In the genomic region with DNA sequence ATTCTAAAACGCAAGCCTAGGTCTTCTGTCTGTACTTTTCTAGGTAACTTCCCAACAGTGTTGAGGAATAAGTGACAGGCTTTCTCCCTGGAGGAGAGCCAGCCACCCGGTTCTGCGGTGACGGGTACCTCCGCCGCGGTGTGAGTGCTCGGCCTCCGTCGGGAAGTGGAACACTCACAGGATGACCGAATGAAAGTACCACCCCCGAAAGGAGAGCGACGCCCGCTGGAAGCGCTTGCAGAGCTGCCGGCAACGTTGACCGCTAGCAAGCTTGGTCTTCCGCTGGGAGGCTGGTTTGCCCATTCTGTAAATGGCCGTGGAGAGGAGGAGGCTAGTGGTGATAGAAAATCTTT, we compare ENCODE assay signal across 9 cellular contexts. TPM values are rescaled to one million over a fixed set of nuclear protein-coding genes. Genes with fewer than 3 reads are reported as not detected.
DNase-seq lines count a peak whose midpoint lies in the region; ATAC-seq, FAIRE-seq and TF ChIP-seq lines count a peak whose summit lies in the region.
"Had no signal": no experiment of that assay in that cellular context is flagged by ENCODE, and none has a peak within 500 bp of the region (broad histone marks: within the 10 kb centered on the region; RNA-seq: fewer than 3 reads in every experiment).

No MANE protein-coding gene starts in this region.

- no peaks in the 10 kb centered on the region for H3F3A ChIP-seq in PC-3 (ENCODE audit: low read length, unreplicated experiment)

- H2AFZ ChIP-seq in PC-3 (ENCODE audit: low read length) (peak overlapping the region; percentile 91), GM12878 (ENCODE audit: control insufficient read depth, low read depth, low read length) (peak overlapping the region; percentile 98)

- H3K4me2 ChIP-seq in PC-3 (ENCODE audit: low read length): peak overlapping the region; percentile 85
- H3K4me2 ChIP-seq in GM12878 (ENCODE audit: control insufficient read depth, insufficient read depth): peak overlapping the region; percentile 100
- peak overlapping the region; percentile 98 for H3K4me2 ChIP-seq in skeletal muscle satellite cell (ENCODE audit: low read length)

- SMC1A ChIA-PET in GM12878 (lab: Charles Lee; ENCODE audit: uncharacterized antibody, unreplicated experiment): interaction anchor here (0.6 to 5.9 kb wide), 16 partner anchors 9 to 550 kb away, joined by 3 to 60 read pairs (median 6); no protein-coding TSS in a partner anchor

- H3K9ac ChIP-seq in PC-3 (ENCODE audit: low read length) (peak overlapping the region; percentile 84), GM12878 (ENCODE audit: control insufficient read depth, insufficient read depth, low read length) (peak overlapping the region; percentile 63), skeletal muscle satellite cell (ENCODE audit: low read depth, low read length) (peak overlapping the region; percentile 89)

- H3K27ac ChIP-seq in PC-3 (ENCODE audit: low read length) (peak overlapping the region; percentile 56), GM12878 (ENCODE audit: control insufficient read depth, insufficient read depth) (no peak overlapping the region), iPS DF 6.9 (ENCODE audit: low read length) (no peak overlapping the region)

- peaks cover 20% of the 10 kb centered on the region for H3K79me2 ChIP-seq in PC-3 (ENCODE audit: low read length)
- H3K79me2 ChIP-seq in GM12878 (ENCODE audit: control insufficient read depth, insufficient read depth, low read length): no peaks in the 10 kb centered on the region

- no peaks in the 10 kb centered on the region for H3K9me2 ChIP-seq in PC-3 (replicated peaks; ENCODE audit: low read length)

- ATAC-seq in PC-3 (peak; percentile 77), GM12878 (peak; percentile 65)

- no peak for TF ChIP-seq POLR2A in GM12878 (IDR thresholded peaks at IDR 0.05; ENCODE audit: low read depth, low read length)

- no peaks in the 10 kb centered on the region for H4K20me1 ChIP-seq in PC-3 (ENCODE audit: low read length)
- no peaks in the 10 kb centered on the region for H4K20me1 ChIP-seq in GM12878 (ENCODE audit: control insufficient read depth, insufficient read depth)

- RAD21 ChIA-PET in GM12878 (lab: Charles Lee; ENCODE audit: unreplicated experiment): interaction anchor here (1.0 to 6.3 kb wide), 14 partner anchors 9 to 342 kb away, joined by 3 to 78 read pairs (median 7); no protein-coding TSS in a partner anchor

- POLR2A ChIA-PET in PC-3 (lab: Charles Lee; ENCODE audit: unreplicated experiment) (interaction anchor here (0.6 kb wide), 2 partner anchors 10 to 35 kb away, joined by 3 read pairs; no protein-coding TSS in a partner anchor), GM12878 (lab: Charles Lee) (interaction anchor here (0.7 to 2.0 kb wide), 8 partner anchors 9 to 372 kb away, joined by 3 to 7 read pairs (median 3); no protein-coding TSS in a partner anchor)

- CTCF ChIA-PET in PC-3 (lab: Charles Lee) (interaction anchor here (1.3 kb wide), 1 partner anchor 9 kb away, joined by 7 read pairs; no protein-coding TSS in a partner anchor), GM12878 (lab: Yijun Ruan, JAX) (interaction anchor here (0.7 to 8.8 kb wide), 17 partner anchors 9 to 808 kb away, joined by 3 to 104 read pairs (median 4); no protein-coding TSS in a partner anchor)

- H3K36me3 ChIP-seq in PC-3 (ENCODE audit: low read depth, low read length): no peaks in the 10 kb centered on the region; the same call in 1 of the 2 replicates
- no peaks in the 10 kb centered on the region for H3K36me3 ChIP-seq in GM12878 (ENCODE audit: control insufficient read depth in 2 of 2, insufficient read depth in 2 of 2, low read length in 1 of 2)
- H3K36me3 ChIP-seq in iPS DF 6.9 (ENCODE audit: control insufficient read depth, insufficient read depth, low read length): no peaks in the 10 kb centered on the region
- no peaks in the 10 kb centered on the region for H3K36me3 ChIP-seq in skeletal muscle satellite cell (ENCODE audit: insufficient read depth, low read length)

- TF ChIP-seq CTCF in PC-3 (conservative IDR thresholded peaks at IDR 0.05; ENCODE audit: low read depth, low read length) (no peak), GM12878 (IDR thresholded peaks at IDR 0.05 in 2 of 3, conservative IDR thresholded peaks at IDR 0.05 in 1 of 3; ENCODE audit: control insufficient read depth in 2 of 3, extremely low read depth in 1 of 3, insufficient read depth in 1 of 3, low read depth in 3 of 3, low read length in 3 of 3) (no peak; a peak in 1 of 6 replicates)

- peak; percentile 85 for DNase-seq in ELF-1 (ENCODE audit: low read depth, low spot score)
- DNase-seq in HCEC 1CT: peak; percentile 61
- DNase-seq in PC-3: peak; percentile 73
- DNase-seq in GM12878 (ENCODE audit: low read depth, low spot score): no peak
- DNase-seq in iPS DF 6.9 (ENCODE audit: low read depth, low spot score): no peak
- DNase-seq in DMS 273 (lab: John Stamatoyannopoulos, UW; ENCODE audit: unreplicated experiment): no peak
- no peak for DNase-seq in DMS79 (lab: John Stamatoyannopoulos, UW)

- H3K9me3 ChIP-seq in PC-3 (ENCODE audit: low read length) (no peaks in the 10 kb centered on the region), GM12878 (replicated peaks; ENCODE audit: control insufficient read depth, insufficient read depth, low read length) (no peaks in the 10 kb centered on the region), iPS DF 6.9 (ENCODE audit: control insufficient read depth, insufficient read depth, low read length) (no peaks in the 10 kb centered on the region), skeletal muscle satellite cell (replicated peaks; ENCODE audit: low read length) (no peaks in the 10 kb centered on the region)

- peak overlapping the region; percentile 85 for H3K4me3 ChIP-seq in PC-3 (ENCODE audit: low read length)
- H3K4me3 ChIP-seq in GM12878: peak overlapping the region; percentile 86
- peak overlapping the region; percentile 85; the same call in 1 of the 2 replicates for H3K4me3 ChIP-seq in iPS DF 6.9 (ENCODE audit: low read length)
- H3K4me3 ChIP-seq in skeletal muscle satellite cell (ENCODE audit: low read length): peak overlapping the region; percentile 95

- TF ChIP-seq RAD21 in GM12878 (IDR thresholded peaks at IDR 0.05; ENCODE audit: insufficient read depth, low read depth, low read length): no peak

- intact Hi-C loops in PC-3 (cut with micrococcal nuclease): loop anchor here (2.0 to 5.0 kb wide), 2 partner anchors 57 to 103 kb away; partner anchors contain the start of gene ZDHHC14
- intact Hi-C loops in GM12878 (cut with micrococcal nuclease; ENCODE audit: unreplicated experiment): loop anchor here (2.0 to 5.0 kb wide), 6 partner anchors 45 to 343 kb away; partner anchors contain the start of gene ZDHHC14

- H3K4me1 ChIP-seq in PC-3 (ENCODE audit: insufficient read depth, low read length): peaks cover 16% of the 10 kb centered on the region
- H3K4me1 ChIP-seq in GM12878 (ENCODE audit: control insufficient read depth, insufficient read depth, low read length): peaks cover 9% of the 10 kb centered on the region
- H3K4me1 ChIP-seq in iPS DF 6.9 (ENCODE audit: control insufficient read depth, insufficient read depth, low read length): no peaks in the 10 kb centered on the region
- peaks cover 11% of the 10 kb centered on the region for H3K4me1 ChIP-seq in skeletal muscle satellite cell (ENCODE audit: control insufficient read depth, insufficient read depth, low read length)

- no peak for TF ChIP-seq EP300 in GM12878 (IDR thresholded peaks at IDR 0.05; ENCODE audit: borderline replicate concordance in 1 of 2, control insufficient read depth in 1 of 2, low read depth in 2 of 2, low read length in 2 of 2)

- no TSS peak for BruUV-seq in PC-3 (replicated peaks; lab: Mats Ljungman, UMichigan)
- TSS peak; percentile 93 for BruUV-seq in GM12878 (replicated peaks; lab: Mats Ljungman, UMichigan)

- FAIRE-seq in GM12878 (lab: Jason Lieb, UNC): no peak
- FAIRE-seq: endometrium had no signal

- no peaks in the 10 kb centered on the region for H3K27me3 ChIP-seq in PC-3 (ENCODE audit: low read length)
- no peaks in the 10 kb centered on the region for H3K27me3 ChIP-seq in GM12878 (replicated peaks in 1 of 2; ENCODE audit: control insufficient read depth in 2 of 2, insufficient read depth in 2 of 2, low read length in 1 of 2)
- no peaks in the 10 kb centered on the region for H3K27me3 ChIP-seq in iPS DF 6.9 (ENCODE audit: control insufficient read depth, insufficient read depth, low read length)
- H3K27me3 ChIP-seq in skeletal muscle satellite cell (ENCODE audit: control insufficient read depth, insufficient read depth, low read length): peaks cover 16% of the 10 kb centered on the region

- in situ Hi-C loops in GM12878 (cut with MboI): loop anchor here (5.0 kb wide), 2 partner anchors 138 to 348 kb away; no protein-coding TSS in a partner anchor

- WGBS in GM12878 (ENCODE audit: insufficient coverage, insufficient replicate concordance, low lambda C conversion rate, missing lambda C conversion rate): under 1% methylated on average over 21 of the region's 21 CpGs
- WGBS in iPS DF 6.9 (ENCODE audit: insufficient coverage, insufficient read length): no CpG with 5 or more reads among the region's 21 CpGs

RNA-seq across cellular contexts. Expression of gene TMEM242, which starts 0.6 kb away (rescaled TPM):
- total RNA-seq in PC-3 (2014; rRNA removed) (7.9 and 10.3 TPM in 2 replicates), GM12878 (2014; rRNA removed) (3.2 and 3.6 TPM in 2 replicates), GM12878 (2014; rRNA removed; fragmentation: Illumina TruSeq; extraction: Trizol) (2.8 and 3.7 TPM in 2 replicates), GM12878 (2021) (4.4 and 4.8 TPM in 2 replicates)
- total RNA-seq in GM12878 (2013; cell fraction: nucleolus; rRNA removed): 25.2 and 32.0 TPM in 2 replicates
- 2.6 TPM for polyA plus RNA-seq in GM12878 (2011; ENCODE audit: low read depth)
- polyA plus RNA-seq in GM12878 (2011; rRNA removed) (9.8 and 11.6 TPM in 2 replicates), GM12878 (2014; fragmentation: Illumina TruSeq; extraction: Trizol) (2.4 and 3.4 TPM in 2 replicates), GM12878 (2014; fragmentation: Nextera tagmentation; extraction: Ambion mirVana) (1 to 10 TPM; 6.1 to 6.2 TPM), GM12878 (2014; rRNA removed) (4.0 and 4.9 TPM in 2 replicates), GM12878 (2016; fragmentation: Nextera tagmentation; extraction: Ambion mirVana) (1 to 10 TPM; 6.2 to 7.7 TPM)
- 4.4 and 5.1 TPM in 2 replicates for polyA plus RNA-seq in GM12878 (2011; cell fraction: cytosol; rRNA removed)
- polyA plus RNA-seq in GM12878 (2011; cell fraction: nucleus; rRNA removed): 6.8 and 6.9 TPM in 2 replicates
- 2.7 and 3.3 TPM in 2 replicates for polyA plus RNA-seq in GM12878 (2012)
- 3.1 and 3.7 TPM in 2 replicates for polyA minus RNA-seq in GM12878 (2011; rRNA and poly(A)+ RNA removed)
- 0.62 and 1.6 TPM in 2 replicates for polyA minus RNA-seq in GM12878 (2011; cell fraction: cytosol; rRNA and poly(A)+ RNA removed)
- 5.4 and 9.2 TPM in 2 replicates for polyA minus RNA-seq in GM12878 (2011; cell fraction: nucleus; rRNA and poly(A)+ RNA removed)
- total RNA-seq in skeletal muscle satellite cell (2012; rRNA removed): 2.6 and 3.5 TPM in 2 replicates

RNA-seq across cellular contexts. Expression of gene ZDHHC14, which starts 57.1 kb away (rescaled TPM):
- total RNA-seq in PC-3 (2014; rRNA removed) (4.9 and 10.6 TPM in 2 replicates), GM12878 (2014; rRNA removed) (0.44 and 0.96 TPM in 2 replicates), GM12878 (2014; rRNA removed; fragmentation: Illumina TruSeq; extraction: Trizol) (0.64 and 0.76 TPM in 2 replicates), GM12878 (2021) (1.2 and 1.6 TPM in 2 replicates)
- 20.2 and 22.9 TPM in 2 replicates for total RNA-seq in GM12878 (2013; cell fraction: nucleolus; rRNA removed)
- polyA plus RNA-seq in GM12878 (2011; ENCODE audit: low read depth): 0.31 TPM
- polyA plus RNA-seq in GM12878 (2011; rRNA removed) (13.2 and 16.0 TPM in 2 replicates), GM12878 (2014; fragmentation: Illumina TruSeq; extraction: Trizol) (0.57 and 1.0 TPM in 2 replicates), GM12878 (2014; fragmentation: Nextera tagmentation; extraction: Ambion mirVana) (under 1 TPM in 1 of 2 experiments, not detected in 1; 0.15 TPM), GM12878 (2014; rRNA removed) (0.54 and 1.2 TPM in 2 replicates), GM12878 (2016; fragmentation: Nextera tagmentation; extraction: Ambion mirVana) (under 1 TPM; 0.51 to 0.67 TPM)
- polyA plus RNA-seq in GM12878 (2011; cell fraction: cytosol; rRNA removed): 16.3 and 20.6 TPM in 2 replicates
- 28.2 and 44.3 TPM in 2 replicates for polyA plus RNA-seq in GM12878 (2011; cell fraction: nucleus; rRNA removed)
- polyA plus RNA-seq in GM12878 (2012): 1.1 and 1.2 TPM in 2 replicates
- polyA minus RNA-seq in GM12878 (2011; rRNA and poly(A)+ RNA removed): 18.6 and 19.9 TPM in 2 replicates
- 6.9 and 7.4 TPM in 2 replicates for polyA minus RNA-seq in GM12878 (2011; cell fraction: cytosol; rRNA and poly(A)+ RNA removed)
- polyA minus RNA-seq in GM12878 (2011; cell fraction: nucleus; rRNA and poly(A)+ RNA removed): 19.2 and 31.7 TPM in 2 replicates
- total RNA-seq in skeletal muscle satellite cell (2012; rRNA removed): 1.7 and 2.0 TPM in 2 replicates

Comparison
In these comparisons a context has a peak if more than half of its experiments do, and no peak if none do; other contexts are left out.
1. DNase-seq: peak in ELF-1 (single experiment), HCEC 1CT (single experiment) and PC-3 (single experiment); none in GM12878 (single experiment), iPS DF 6.9 (single experiment), DMS 273 (single experiment) and DMS79 (single experiment).
2. Peak in every context shown above with its lines, with median percentiles within 50 percentile points of each other: H3K4me2 ChIP-seq, H3K4me3 ChIP-seq and H3K9ac ChIP-seq.